Comparison of ENCODE assay signal across 10 cellular contexts in the genomic region with DNA sequence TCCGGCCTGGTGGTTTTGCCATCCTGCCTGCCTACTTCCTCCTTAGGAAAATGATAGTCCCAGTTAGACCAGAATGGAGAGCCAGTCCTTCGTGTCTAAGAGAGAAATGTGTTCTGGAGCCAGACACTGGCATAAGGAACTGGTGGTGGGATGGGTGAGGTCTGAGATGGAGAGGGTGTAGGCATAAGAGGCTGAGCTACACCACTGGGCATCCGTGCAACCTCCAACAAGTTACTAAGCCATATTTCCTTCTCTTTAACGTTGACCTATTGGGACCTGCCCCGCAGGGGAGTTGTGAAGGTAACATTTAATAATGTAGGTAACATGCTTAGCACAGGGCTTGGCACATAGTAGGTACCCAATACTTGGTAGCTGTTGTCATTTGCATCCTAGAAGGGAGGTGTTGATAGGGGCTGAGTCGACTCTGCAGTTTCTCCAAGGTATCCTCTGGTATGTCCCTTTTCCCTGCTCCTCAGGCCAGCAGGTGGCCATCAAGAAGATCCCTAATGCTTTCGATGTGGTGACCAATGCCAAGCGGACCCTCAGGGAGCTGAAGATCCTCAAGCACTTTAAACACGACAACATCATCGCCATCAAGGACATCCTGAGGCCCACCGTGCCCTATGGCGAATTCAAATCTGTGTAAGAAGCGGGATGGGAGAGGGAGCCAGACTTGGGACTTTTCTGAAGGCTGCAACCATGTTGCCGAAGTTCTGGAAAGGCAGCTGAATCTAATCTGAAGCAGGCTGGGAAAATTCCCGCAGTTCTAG. TPM values are rescaled to one million over a fixed set of nuclear protein-coding genes. Genes with fewer than 3 reads are reported as not detected.
DNase-seq lines count a peak whose midpoint lies in the region; ATAC-seq, FAIRE-seq and TF ChIP-seq lines count a peak whose summit lies in the region.
"Had no signal": no experiment of that assay in that cellular context is flagged by ENCODE, and none has a peak within 500 bp of the region (broad histone marks: within the 10 kb centered on the region; RNA-seq: fewer than 3 reads in every experiment).

No MANE protein-coding gene starts in this region.

- ATAC-seq in heart right ventricle (no peak), left cardiac atrium (no peak), HG02885 (IDR thresholded peaks at IDR 0.05; ENCODE audit: poor library complexity, unreplicated experiment) (no peak)

- H3K9ac ChIP-seq in mucosa of rectum (ENCODE audit: low read depth in 1 of 2, low read length in 2 of 2), result peak overlapping the region; percentile 9 to 93

- H3K36me3 ChIP-seq in heart right ventricle (peaks cover 0 to 55% (median 25%) of the 10 kb centered on the region in 9 donors), bronchial epithelial cell (ENCODE audit: control insufficient read depth, insufficient read depth, low read length) (peaks cover 35% of the 10 kb centered on the region), mucosa of rectum (ENCODE audit: control insufficient read depth in 2 of 2, insufficient read depth in 2 of 2, low read length in 2 of 2) (peaks cover 37 to 40% of the 10 kb centered on the region in 2 donors)

- TF ChIP-seq CTCF in heart right ventricle (IDR thresholded peaks at IDR 0.05), result no peak
- no peak for TF ChIP-seq CTCF in bronchial epithelial cell (IDR thresholded peaks at IDR 0.05; ENCODE audit: insufficient read depth, low read length, severe bottlenecking)
- TF ChIP-seq CTCF in GM13977 (IDR thresholded peaks at IDR 0.05; ENCODE audit: extremely low read depth, insufficient read depth, missing control alignments), result no peak

- H3K4me1 ChIP-seq in heart right ventricle, result peaks cover 7 to 48% (median 29%) of the 10 kb centered on the region in 9 donors
- peaks cover 31 to 32% of the 10 kb centered on the region in 2 donors for H3K4me1 ChIP-seq in mucosa of rectum (ENCODE audit: control insufficient read depth in 2 of 2, insufficient read depth in 2 of 2, low read length in 2 of 2)

- H3K9me3 ChIP-seq in heart right ventricle (no peaks in the 10 kb centered on the region), mucosa of rectum (ENCODE audit: control insufficient read depth in 2 of 2, low read length in 2 of 2) (no peaks in the 10 kb centered on the region)

- H3K4me3 ChIP-seq in heart right ventricle (peak overlapping the region; percentile 61 to 96 (median 88)), bronchial epithelial cell (ENCODE audit: low read depth, low read length) (peak overlapping the region; percentile 88), mucosa of rectum (ENCODE audit: low read length in 2 of 2) (peak overlapping the region; percentile 82 to 95)

- in situ Hi-C loops in GM13977 (cut with MboI; ENCODE audit: low pct_unique_long_range_greater_than_20kb, low sequenced_read_pairs, unreplicated experiment), result no loop called here

- 77 to 78% methylated on average over 15 of the region's 15 CpGs for WGBS in heart right ventricle, 2 donors

- no peak for DNase-seq in heart right ventricle
- no peak for DNase-seq in left cardiac atrium
- DNase-seq in bronchial epithelial cell (ENCODE audit: low read depth), result no peak
- no peak for DNase-seq in 8988T
- DNase-seq in GOT3 (lab: John Stamatoyannopoulos, UW), result no peak
- no peak for DNase-seq in GM13977 (ENCODE audit: low spot score)
- DNase-seq: NCI-H2171 had no signal

- no peaks in the 10 kb centered on the region for H3K27me3 ChIP-seq in heart right ventricle
- no peaks in the 10 kb centered on the region for H3K27me3 ChIP-seq in bronchial epithelial cell (ENCODE audit: control insufficient read depth, insufficient read depth, low read length)
- no peaks in the 10 kb centered on the region for H3K27me3 ChIP-seq in mucosa of rectum (ENCODE audit: control insufficient read depth in 2 of 2, insufficient read depth in 2 of 2, low read length in 2 of 2)

- H3K27ac ChIP-seq in heart right ventricle (peak overlapping the region in 7 of 10 donors; percentile 84 to 98 (median 96)), mucosa of rectum (ENCODE audit: low read depth in 2 of 2, low read length in 2 of 2) (peak overlapping the region; percentile 99 to 100)

- intact Hi-C loops in heart right ventricle (cut with DNase I), result loop anchor here in 2 of 10 donors (5.0 kb wide), 1 partner anchor 68 kb away; no protein-coding TSS in a partner anchor
- intact Hi-C loops in left cardiac atrium (cut with DNase I), result no loop called here

- peak; percentile 47 for FAIRE-seq in bronchial epithelial cell (lab: Jason Lieb, UNC)

RNA-seq across cellular contexts. Expression of gene MAPK7, which starts 1.2 kb away (rescaled TPM):
- total RNA-seq in heart right ventricle (10 to 100 TPM in 6 of 10 donors, 1 to 10 TPM in 4; 7.3 to 16.6 (median 11.4) TPM), left cardiac atrium (10 to 100 TPM; 13.8 to 15.1 TPM), bronchial epithelial cell (6.8 and 11.1 TPM in 2 replicates)
- polyA plus RNA-seq in heart right ventricle, result 10 to 100 TPM in 1 of 2 donors, 1 to 10 TPM in 1; 9.1 to 12.3 TPM

RNA-seq across cellular contexts. Expression of gene MFAP4, which starts 7.5 kb away (rescaled TPM):
- total RNA-seq in heart right ventricle (100 to 1,000 TPM in 1 of 10 donors, 10 to 100 TPM in 9; 15.4 to 101 (median 41.6) TPM), left cardiac atrium (100 to 1,000 TPM in 1 of 2 donors, 10 to 100 TPM in 1; 44.8 to 104 TPM), bronchial epithelial cell (0.26 TPM in 1 of 2 replicates, not detected in the other)
- 10 to 100 TPM; 27.5 to 44.7 TPM for polyA plus RNA-seq in heart right ventricle
- total RNA-seq: glomerular endothelial cell had no signal

RNA-seq across cellular contexts. Expression of gene B9D1, which starts 17.0 kb away (rescaled TPM):
- total RNA-seq in heart right ventricle (10 to 100 TPM in 5 of 10 donors, 1 to 10 TPM in 5; 5.3 to 18.8 (median 10.4) TPM), left cardiac atrium (1 to 10 TPM; 7.3 to 8.4 TPM), bronchial epithelial cell (12.4 and 28.0 TPM in 2 replicates)
- 10 to 100 TPM in 1 of 2 donors, 1 to 10 TPM in 1; 9.4 to 11.6 TPM for polyA plus RNA-seq in heart right ventricle

RNA-seq across cellular contexts. Expression of gene RNF112, which starts 31.5 kb away (rescaled TPM):
- total RNA-seq in heart right ventricle (1 to 10 TPM in 5 of 10 donors, under 1 TPM in 5; 0.64 to 4.2 (median 1.0) TPM), left cardiac atrium (1 to 10 TPM; 2.5 to 6.8 TPM), bronchial epithelial cell (0.26 and 0.64 TPM in 2 replicates)
- 1 to 10 TPM; 4.4 to 8.1 TPM for polyA plus RNA-seq in heart right ventricle

Comparison
In these comparisons a context has a peak if more than half of its experiments do, and no peak if none do; other contexts are left out.
1. RNA of gene MFAP4, which starts 7.5 kb away (total RNA-seq): 44.8 to 104 TPM in left cardiac atrium and 15.4 to 101 TPM in heart right ventricle; 0.26 TPM in bronchial epithelial cell; every median in the first group is over 10 times any median in the second.
2. Peak in every context shown above with its lines, with median percentiles within 50 percentile points of each other: H3K4me3 ChIP-seq.